Comparison of ENCODE assay signal across 25 cellular contexts in genomic region chrX:31166416-31166815, GRCh38.
"Had no signal": no experiment of that assay in that cellular context is flagged by ENCODE, and none has a peak within 500 bp of the region (broad histone marks: within the 10 kb centered on the region; RNA-seq: fewer than 3 reads in every experiment).

No MANE protein-coding gene starts in this region.

- H3K27ac Mint-ChIP-seq: activated CD4-positive, alpha-beta memory T cell treated with anti-CD3 and anti-CD28 coated beads, Interleukin-2, amount 10 ng/mL, durations not matched to agents 7 days and 5 days; activated CD4-positive, alpha-beta T cell treated with anti-CD3 and anti-CD28 coated beads, Interleukin-2, amount 10 ng/mL, durations not matched to agents 7 days and 5 days; activated T-helper 17 cell treated with anti-CD3 and anti-CD28 coated beads, Interleukin-2, amount 50 U/mL, for 72 hours; mesothelial cell of epicardium; naive thymus-derived CD8-positive, alpha-beta T cell; neural progenitor cell; T-helper 17 cell had no signal

- H3K4me3 ChIP-seq: body of pancreas, heart right ventricle, left ventricle myocardium inferior, lung, neural progenitor cell, spleen, transverse colon had no signal

- H3K9me3 ChIP-seq: body of pancreas, heart right ventricle, left ventricle myocardium inferior, spleen, transverse colon had no signal

- H3K27me3 Mint-ChIP-seq: activated CD4-positive, alpha-beta memory T cell treated with anti-CD3 and anti-CD28 coated beads, Interleukin-2, amount 10 ng/mL, durations not matched to agents 7 days and 5 days; T-helper 17 cell had no signal

- H3K9ac ChIP-seq: neural progenitor cell had no signal

- H3K4me2 ChIP-seq: neural progenitor cell had no signal

- H3K4me1 ChIP-seq: left ventricle myocardium inferior, neural progenitor cell, spleen, transverse colon had no signal

- H3K27me3 ChIP-seq: body of pancreas, heart right ventricle, neural progenitor cell, spleen, transverse colon had no signal

- H3K27ac ChIP-seq: heart right ventricle, left ventricle myocardium inferior, neural progenitor cell, spleen, transverse colon had no signal

- H3K36me3 ChIP-seq: neural progenitor cell, spleen, transverse colon had no signal

- H2AFZ ChIP-seq: neural progenitor cell had no signal

- ATAC-seq: activated T-cell treated with anti-CD3 and anti-CD28 coated beads, Interleukin-2, amount 50 U/mL, for 4 hours; activated T-helper 17 cell treated with anti-CD3 and anti-CD28 coated beads, Interleukin-2, amount 50 U/mL, for 72 hours; naive thymus-derived CD8-positive, alpha-beta T cell; right cardiac atrium; T-helper 17 cell had no signal

- DNase-seq: activated CD4-positive, alpha-beta memory T cell treated with anti-CD3 and anti-CD28 coated beads, Interleukin-2, amount 10 ng/mL, durations not matched to agents 7 days and 5 days; activated CD4-positive, alpha-beta T cell treated with anti-CD3 and anti-CD28 coated beads for 1 hour; activated CD4-positive, alpha-beta T cell treated with anti-CD3 and anti-CD28 coated beads, Interleukin-2, amount 10 ng/mL, durations not matched to agents 7 days and 5 days; activated gamma-delta T cell treated with Interleukin-2 at 50 U/mL for 16 hours; activated naive CD4-positive, alpha-beta T cell treated with anti-CD3 and anti-CD28 coated beads, Interleukin-2, amount 50 U/mL, for 16 hours; activated T-cell treated with anti-CD3 and anti-CD28 coated beads, Interleukin-2, amount 50 U/mL, for 4 hours; anterior cingulate cortex; foreskin melanocyte; heart right ventricle; islet precursor cell; left ventricle myocardium inferior; naive thymus-derived CD8-positive, alpha-beta T cell; occipital lobe; posterior cingulate gyrus; right cardiac atrium; spleen; stimulated activated naive CD4-positive, alpha-beta T cell; T-helper 17 cell; T1000; transverse colon had no signal

- H3K4me1 Mint-ChIP-seq: activated CD4-positive, alpha-beta memory T cell treated with anti-CD3 and anti-CD28 coated beads, Interleukin-2, amount 10 ng/mL, durations not matched to agents 7 days and 5 days; activated CD4-positive, alpha-beta T cell treated with anti-CD3 and anti-CD28 coated beads, Interleukin-2, amount 10 ng/mL, durations not matched to agents 7 days and 5 days; activated T-helper 17 cell treated with anti-CD3 and anti-CD28 coated beads, Interleukin-2, amount 50 U/mL, for 72 hours; neural progenitor cell; T-helper 17 cell had no signal

- H3K9me3 Mint-ChIP-seq: activated CD4-positive, alpha-beta memory T cell treated with anti-CD3 and anti-CD28 coated beads, Interleukin-2, amount 10 ng/mL, durations not matched to agents 7 days and 5 days had no signal

- H3K4me3 Mint-ChIP-seq: activated CD4-positive, alpha-beta memory T cell treated with anti-CD3 and anti-CD28 coated beads, Interleukin-2, amount 10 ng/mL, durations not matched to agents 7 days and 5 days; activated CD4-positive, alpha-beta T cell treated with anti-CD3 and anti-CD28 coated beads, Interleukin-2, amount 10 ng/mL, durations not matched to agents 7 days and 5 days; activated T-cell treated with anti-CD3 and anti-CD28 coated beads, Interleukin-2, amount 50 U/mL, for 4 hours; activated T-helper 17 cell treated with anti-CD3 and anti-CD28 coated beads, Interleukin-2, amount 50 U/mL, for 72 hours; mesothelial cell of epicardium; naive thymus-derived CD8-positive, alpha-beta T cell; neural progenitor cell; T-helper 17 cell had no signal
